In the genomic region with DNA sequence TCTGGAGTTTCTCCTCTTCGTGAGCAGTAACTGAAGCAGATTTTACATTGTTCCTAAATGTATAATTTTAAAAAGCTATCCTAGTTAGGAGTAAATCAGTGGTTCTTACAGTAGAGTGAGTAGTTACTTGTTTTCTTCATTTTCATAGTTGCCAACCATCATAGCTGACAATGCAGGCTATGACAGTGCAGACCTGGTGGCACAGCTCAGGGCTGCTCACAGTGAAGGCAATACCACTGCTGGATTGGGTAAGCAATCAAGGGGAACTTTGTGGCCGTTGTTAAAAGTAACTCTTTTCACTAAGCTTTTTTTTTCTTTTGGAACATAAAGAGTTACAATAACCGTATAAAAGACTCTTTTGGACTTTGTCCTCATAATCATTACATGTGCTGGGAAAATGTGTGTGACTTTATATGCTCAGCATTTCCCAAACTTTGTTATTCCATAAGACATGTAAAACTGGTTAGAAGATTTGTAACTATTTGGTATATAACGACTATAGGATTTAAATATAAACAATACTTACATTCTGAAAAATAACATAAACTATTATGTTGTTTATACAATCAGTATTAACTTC, we compare ENCODE assay signal across 1 cellular context.
TF ChIP-seq lines count a peak whose summit lies in the region.

No MANE protein-coding gene starts in this region.

TF ChIP-seq in HepG2, 621 proteins besides CTCF, POLR2A, EP300 and RAD21:
- TF ChIP-seq RBFOX2 (IDR thresholded peaks at IDR 0.05; ENCODE audit: low read depth, low read length), result 0 out of 2 replicates have a peak, but pooled peaks have one; percentile 20
- TF ChIP-seq, protein P1, sequence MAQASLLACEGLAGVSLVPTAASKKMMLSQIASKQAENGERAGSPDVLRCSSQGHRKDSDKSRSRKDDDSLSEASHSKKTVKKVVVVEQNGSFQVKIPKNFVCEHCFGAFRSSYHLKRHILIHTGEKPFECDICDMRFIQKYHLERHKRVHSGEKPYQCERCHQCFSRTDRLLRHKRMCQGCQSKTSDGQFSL (CRISPR knock-in tag; IDR thresholded peaks at IDR 0.05), result no peak
